Comparison of ENCODE assay signal across 10 cellular contexts in genomic region chrX:65671286-65671685, GRCh38. TPM values are rescaled to one million over a fixed set of nuclear protein-coding genes. Genes with fewer than 3 reads are reported as not detected.
DNase-seq lines count a peak whose midpoint lies in the region; ATAC-seq and TF ChIP-seq lines count a peak whose summit lies in the region.
"Had no signal": no experiment of that assay in that cellular context is flagged by ENCODE, and none has a peak within 500 bp of the region (broad histone marks: within the 10 kb centered on the region; RNA-seq: fewer than 3 reads in every experiment).

No MANE protein-coding gene starts in this region.

- ATAC-seq in CD8-positive, alpha-beta T cell: no peak
- no peak for ATAC-seq in psoas muscle
- ATAC-seq in activated CD4-positive, CD25-positive, alpha-beta regulatory T cell treated with anti-CD3 and anti-CD28 coated beads, Interleukin-2, amount 50 U/mL, for 24 hours: no peak
- no peak for ATAC-seq in omental fat pad (ENCODE audit: low FRiP score)

- no peaks in the 10 kb centered on the region for H3K9me3 Mint-ChIP-seq in CD8-positive, alpha-beta T cell

- TF ChIP-seq CTCF in CD8-positive, alpha-beta T cell (IDR thresholded peaks at IDR 0.05): no peak
- TF ChIP-seq CTCF in coronary artery (IDR thresholded peaks at IDR 0.05) (no peak), psoas muscle (IDR thresholded peaks at IDR 0.05) (no peak), omental fat pad (IDR thresholded peaks at IDR 0.05) (no peak)

- no peaks in the 10 kb centered on the region for H3K9me3 ChIP-seq in CD8-positive, alpha-beta T cell (ENCODE audit: low read length)
- H3K9me3 ChIP-seq in KOPT-K1 (ENCODE audit: insufficient read depth, low read length, poor library complexity, severe bottlenecking) (no peaks in the 10 kb centered on the region), psoas muscle (no peaks in the 10 kb centered on the region)
- H3K9me3 ChIP-seq: colonic mucosa had no signal

- peaks cover 68% of the 10 kb centered on the region for H3K4me1 Mint-ChIP-seq in CD8-positive, alpha-beta T cell (ENCODE audit: low read depth)

- H3K4me1 ChIP-seq in CD8-positive, alpha-beta T cell (ENCODE audit: insufficient read depth, low read length): peaks cover 49% of the 10 kb centered on the region
- peaks cover 33% of the 10 kb centered on the region for H3K4me1 ChIP-seq in psoas muscle
- H3K4me1 ChIP-seq: colonic mucosa had no signal

- no peak for DNase-seq in CD8-positive, alpha-beta T cell
- DNase-seq in coronary artery (ENCODE audit: low spot score) (no peak), psoas muscle (no peak), HUDEP-2 (lab: John Stamatoyannopoulos, UW; ENCODE audit: unreplicated experiment in 76 of 76) (no peak), omental fat pad (ENCODE audit: low spot score) (no peak), OCI-M2 (lab: John Stamatoyannopoulos, UW; ENCODE audit: unreplicated experiment) (no peak)
- DNase-seq: colonic mucosa, NCI-H526 treated with DMSO at 0.1 percent for 48 hours had no signal

- peak overlapping the region; percentile 16 for H3K27ac ChIP-seq in CD8-positive, alpha-beta T cell (ENCODE audit: low read depth, low read length)
- H3K27ac ChIP-seq in KOPT-K1 (ENCODE audit: low read depth, low read length, poor library complexity, severe bottlenecking) (peak overlapping the region; percentile 35), coronary artery (peak overlapping the region; percentile 84 to 98), psoas muscle (peak overlapping the region; percentile 53)
- H3K27ac ChIP-seq: colonic mucosa had no signal

- H3K36me3 ChIP-seq in CD8-positive, alpha-beta T cell (ENCODE audit: insufficient read depth, low read length): no peaks in the 10 kb centered on the region
- H3K36me3 ChIP-seq in KOPT-K1 (ENCODE audit: insufficient read depth, low read length) (peaks cover 59% of the 10 kb centered on the region), psoas muscle (ENCODE audit: insufficient read depth in 1 of 2, low read depth in 1 of 2) (no peaks in the 10 kb centered on the region)
- H3K36me3 ChIP-seq: colonic mucosa had no signal

- H3K36me3 Mint-ChIP-seq in CD8-positive, alpha-beta T cell: peaks cover 61% of the 10 kb centered on the region

- 48 to 57% (median 53%) methylated on average over 3 of the region's 3 CpGs for WGBS in psoas muscle, 3 donors

- peak overlapping the region; percentile 91 for H3K27ac Mint-ChIP-seq in CD8-positive, alpha-beta T cell

- POLR2A ChIA-PET in CD8-positive, alpha-beta T cell (lab: Charles Lee): interaction anchor here (1.9 kb wide), 1 partner anchor 10 kb away, joined by 5 read pairs; no protein-coding TSS in a partner anchor

- H3K4me3 Mint-ChIP-seq in CD8-positive, alpha-beta T cell: peak overlapping the region; percentile 82

- intact Hi-C loops in CD8-positive, alpha-beta T cell (cut with DNase I, micrococcal nuclease): loop anchor here in 1 of 2 experiments (5.0 to 10.0 kb wide), 2 partner anchors 136 to 316 kb away; partner anchors contain the start of gene LAS1L
- intact Hi-C loops in psoas muscle (cut with DNase I): no loop called here

- H3K27me3 Mint-ChIP-seq in CD8-positive, alpha-beta T cell (ENCODE audit: low read depth): no peaks in the 10 kb centered on the region

- CTCF ChIA-PET in CD8-positive, alpha-beta T cell (lab: Charles Lee): interaction anchor here (1.2 to 3.2 kb wide), 3 partner anchors 14 to 75 kb away, joined by 3 to 11 read pairs (median 4); no protein-coding TSS in a partner anchor

- peak overlapping the region; percentile 53 for H3K4me3 ChIP-seq in CD8-positive, alpha-beta T cell (ENCODE audit: low read depth, low read length)
- peak overlapping the region; percentile 56 for H3K4me3 ChIP-seq in coronary artery
- peak overlapping the region; percentile 84 for H3K4me3 ChIP-seq in psoas muscle
- H3K4me3 ChIP-seq: colonic mucosa had no signal

- H3K27me3 ChIP-seq in CD8-positive, alpha-beta T cell (ENCODE audit: insufficient read depth, low read length): no peaks in the 10 kb centered on the region
- no peaks in the 10 kb centered on the region for H3K27me3 ChIP-seq in psoas muscle (ENCODE audit: insufficient read depth in 3 of 3, low read length in 2 of 3)
- H3K27me3 ChIP-seq: colonic mucosa had no signal

RNA-seq across cellular contexts. Expression of gene MSN, which starts 3.8 kb away (rescaled TPM):
- 100 to 1,000 TPM; 285 to 286 TPM for total RNA-seq in CD8-positive, alpha-beta T cell
- 100 to 1,000 TPM in 1 of 4 donors, 10 to 100 TPM in 3; 66.0 to 101 (median 84.1) TPM for total RNA-seq in psoas muscle
- 100 to 1,000 TPM in 1 of 3 donors, 10 to 100 TPM in 2; 31.4 to 133 (median 36.1) TPM for polyA plus RNA-seq in psoas muscle
- total RNA-seq in omental fat pad: 100 to 1,000 TPM; 166 to 412 (median 274) TPM

Comparison
In these comparisons a context has a peak if more than half of its experiments do, and no peak if none do; other contexts are left out.
1. H3K27ac ChIP-seq: peak in every context shown above with its lines; median percentile 91 in coronary artery; 53 in psoas muscle; 35 in KOPT-K1; 16 in CD8-positive, alpha-beta T cell.